ENCODE assay signal across 8 cellular contexts in the genomic region with DNA sequence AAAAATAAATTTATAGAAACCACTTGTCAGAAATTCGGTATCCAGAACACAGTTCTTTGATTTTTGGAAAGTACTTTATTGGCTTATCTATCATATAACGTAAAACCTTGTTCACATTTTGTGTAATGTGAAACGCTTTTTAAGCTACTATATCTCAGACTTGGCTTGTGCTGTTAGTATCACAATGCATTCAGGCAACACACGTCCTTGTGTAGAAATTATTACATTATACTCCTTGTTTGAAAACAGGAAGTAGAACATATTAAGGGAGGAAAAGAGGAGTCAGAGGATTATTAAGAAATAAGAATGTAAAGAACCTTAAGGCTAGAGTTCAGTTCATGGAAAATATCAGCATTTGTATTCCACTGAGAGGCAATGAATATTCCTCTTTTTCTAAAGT. TPM values are rescaled to one million over a fixed set of nuclear protein-coding genes. Genes with fewer than 3 reads are reported as not detected.
A peak's percentile ranks its signal among the peaks of the same experiment; 100 is the strongest.
DNase-seq lines count a peak whose midpoint lies in the region; ATAC-seq and TF ChIP-seq lines count a peak whose summit lies in the region.

No MANE protein-coding gene starts in this region.

- peaks cover 5% of the 10 kb centered on the region for H3K36me3 Mint-ChIP-seq in T-helper 1 cell treated with Interleukin-12 subunit alpha and Interleukin-12 subunit beta and Interleukin-4 antibody, amounts not matched to agents 30 μg/mL and 1 μg/mL, for 36 hours (ENCODE audit: low read depth)

- H3K27ac ChIP-seq in smooth muscle cell (ENCODE audit: low read depth) (peak overlapping the region; percentile 88), body of pancreas (no peak overlapping the region)

- H3K4me1 Mint-ChIP-seq in T-helper 1 cell treated with Interleukin-12 subunit alpha and Interleukin-12 subunit beta and Interleukin-4 antibody, amounts not matched to agents 30 μg/mL and 1 μg/mL, for 36 hours (ENCODE audit: low read depth): peaks cover 34% of the 10 kb centered on the region

- no peaks in the 10 kb centered on the region for H3K27me3 Mint-ChIP-seq in T-helper 1 cell treated with Interleukin-12 subunit alpha and Interleukin-12 subunit beta and Interleukin-4 antibody, amounts not matched to agents 30 μg/mL and 1 μg/mL, for 36 hours (ENCODE audit: low read depth)

- no peaks in the 10 kb centered on the region for H3K9me3 ChIP-seq in smooth muscle cell (replicated peaks; ENCODE audit: low read depth)
- no peaks in the 10 kb centered on the region for H3K9me3 ChIP-seq in body of pancreas

- H3K27ac Mint-ChIP-seq in T-helper 1 cell treated with Interleukin-12 subunit alpha and Interleukin-12 subunit beta and Interleukin-4 antibody, amounts not matched to agents 30 μg/mL and 1 μg/mL, for 36 hours: peak overlapping the region; percentile 46

- H4K20me1 ChIP-seq in smooth muscle cell (ENCODE audit: low read depth): peaks cover 42% of the 10 kb centered on the region

- H3K4me3 ChIP-seq in smooth muscle cell: peak overlapping the region; percentile 94
- H3K4me3 ChIP-seq in body of pancreas: no peak overlapping the region

- peaks cover 7% of the 10 kb centered on the region for H3F3A ChIP-seq in smooth muscle cell (ENCODE audit: low read depth)

- intact Hi-C loops in body of pancreas (cut with DNase I): no loop called here

- 49% methylated on average over 4 of the region's 4 CpGs for WGBS in smooth muscle cell (ENCODE audit: low lambda C conversion rate)
- WGBS in body of pancreas, 2 donors: 9 to 16% methylated on average over 4 of the region's 4 CpGs

- H3K9me3 Mint-ChIP-seq in T-helper 1 cell treated with Interleukin-12 subunit alpha and Interleukin-12 subunit beta and Interleukin-4 antibody, amounts not matched to agents 30 μg/mL and 1 μg/mL, for 36 hours: no peaks in the 10 kb centered on the region

- no peak overlapping the region for H2AFZ ChIP-seq in smooth muscle cell (ENCODE audit: low read depth)

- H3K27me3 ChIP-seq in smooth muscle cell (ENCODE audit: low read depth) (no peaks in the 10 kb centered on the region), body of pancreas (no peaks in the 10 kb centered on the region)

- peak overlapping the region; percentile 98 for H3K4me3 Mint-ChIP-seq in T-helper 1 cell treated with Interleukin-12 subunit alpha and Interleukin-12 subunit beta and Interleukin-4 antibody, amounts not matched to agents 30 μg/mL and 1 μg/mL, for 36 hours

- TF ChIP-seq CTCF in smooth muscle cell (IDR thresholded peaks at IDR 0.05; ENCODE audit: borderline replicate concordance, insufficient read depth, poor library complexity, severe bottlenecking) (no peak), body of pancreas (IDR thresholded peaks at IDR 0.05) (no peak)

- H3K79me2 ChIP-seq in smooth muscle cell (ENCODE audit: low read depth): peaks cover 61% of the 10 kb centered on the region

- no peaks in the 10 kb centered on the region for H3K36me3 ChIP-seq in smooth muscle cell (ENCODE audit: low read depth)
- H3K36me3 ChIP-seq in body of pancreas (replicated peaks in 1 of 2; ENCODE audit: insufficient read depth in 1 of 2, low read depth in 2 of 2): no peaks in the 10 kb centered on the region

- TF ChIP-seq POLR2A in body of pancreas (IDR thresholded peaks at IDR 0.05): no peak

- H3K4me1 ChIP-seq in smooth muscle cell (ENCODE audit: low read depth) (peaks cover 18% of the 10 kb centered on the region), body of pancreas (peaks cover 16% of the 10 kb centered on the region)

- ATAC-seq in GM19397 (IDR thresholded peaks at IDR 0.05; ENCODE audit: unreplicated experiment) (no peak), body of pancreas (no peak)

- DNase-seq in T-helper 1 cell: no peak
- peak; percentile 38 for DNase-seq in SKM-1 (lab: John Stamatoyannopoulos, UW; ENCODE audit: unreplicated experiment)
- peak; percentile 34 for DNase-seq in fibroblast of gingiva (ENCODE audit: low read depth)
- no peak for DNase-seq in smooth muscle cell (lab: John Stamatoyannopoulos, UW; ENCODE audit: unreplicated experiment)
- no peak for DNase-seq in NCI-H1105 (lab: John Stamatoyannopoulos, UW)
- no peak for DNase-seq in body of pancreas

- peak overlapping the region; percentile 98 for H3K4me2 ChIP-seq in smooth muscle cell

- peak overlapping the region; percentile 92 for H3K9ac ChIP-seq in smooth muscle cell (ENCODE audit: low read depth)

RNA-seq across cellular contexts. Expression of a gene that starts 1.6 kb away (rescaled TPM):
- 47.9 and 69.3 TPM in 2 replicates for total RNA-seq in smooth muscle cell
- polyA plus RNA-seq in smooth muscle cell: 11.1 and 12.7 TPM in 2 replicates
- 10 to 100 TPM; 21.5 to 36.9 TPM for total RNA-seq in body of pancreas

Comparison
In these comparisons a context has a peak if more than half of its experiments do, and no peak if none do; other contexts are left out.
1. DNase-seq: peak in SKM-1 (single experiment) and fibroblast of gingiva (single experiment); none in T-helper 1 cell (0 of 5), smooth muscle cell (single experiment), NCI-H1105 (single experiment) and body of pancreas (0 of 4).